In genomic region chr12:29731556-29731955, GRCh38 we compare ENCODE assay signal across 32 cellular contexts. TPM values are rescaled to one million over a fixed set of nuclear protein-coding genes. Genes with fewer than 3 reads are reported as not detected.
"Had no signal": no experiment of that assay in that cellular context is flagged by ENCODE, and none has a peak within 500 bp of the region (broad histone marks: within the 10 kb centered on the region; RNA-seq: fewer than 3 reads in every experiment).

No MANE protein-coding gene starts in this region.

- H3K36me3 ChIP-seq: cardiac muscle cell, left lung, thoracic aorta, upper lobe of left lung, vagina had no signal

- DNase-seq: activated CD4-positive, alpha-beta T cell treated with anti-CD3 and anti-CD28 coated beads for 4 hours; activated CD4-positive, alpha-beta T cell treated with anti-CD3 and anti-CD28 coated beads, Interleukin-2, amount 50 U/mL, for 4 hours; activated CD8-positive, alpha-beta memory T cell treated with anti-CD3 and anti-CD28 coated beads for 24 hours; activated effector memory CD4-positive, alpha-beta T cell treated with anti-CD3 and anti-CD28 coated beads, Interleukin-2, amount 50 U/mL, for 16 hours; activated naive CD4-positive, alpha-beta T cell treated with anti-CD3 and anti-CD28 coated beads for 36 hours; activated naive CD8-positive, alpha-beta T cell treated with anti-CD3 and anti-CD28 coated beads for 36 hours; activated T-cell treated with anti-CD3 and anti-CD28 coated beads, Interleukin-2, amount 50 U/mL, for 1 hour; cerebellar nuclear complex; effector memory CD8-positive, alpha-beta T cell; foreskin keratinocyte; heart right ventricle; kidney glomerular epithelial cell; left lung; mucosa of descending colon; nucleus accumbens; right cardiac atrium; spleen; stimulated activated CD4-positive, alpha-beta T cell treated with anti-CD3 and anti-CD28 coated beads, Interleukin-2, amount 100 ng/mL, for 48 hours; stimulated activated naive CD8-positive, alpha-beta T cell treated with anti-CD3 and anti-CD28 coated beads, Interleukin-15, Interleukin-2, amounts not matched to agents 100 U/mL and 50 U/mL, for 24 hours; T-cell; upper lobe of left lung had no signal

- H3K4me3 ChIP-seq: ascending aorta, cardiac muscle cell, coronary artery, heart right ventricle, left lung, lung, mucosa of descending colon, spleen, thoracic aorta, upper lobe of left lung, vagina had no signal

- H3K4me1 ChIP-seq: foreskin keratinocyte, left lung had no signal

- H2AFZ ChIP-seq: parathyroid adenoma had no signal

- H3K27ac ChIP-seq: cardiac muscle cell, foreskin keratinocyte, left lung, parathyroid adenoma, thoracic aorta, upper lobe of left lung, vagina had no signal

- H3K4me1 Mint-ChIP-seq: activated naive CD8-positive, alpha-beta T cell treated with anti-CD3 and anti-CD28 coated beads for 36 hours; T-cell had no signal

- H3K27ac Mint-ChIP-seq: activated naive CD4-positive, alpha-beta T cell treated with anti-CD3 and anti-CD28 coated beads for 36 hours; activated naive CD8-positive, alpha-beta T cell treated with anti-CD3 and anti-CD28 coated beads for 36 hours; activated T-helper 1 cell treated with anti-CD3 and anti-CD28 coated beads, Interleukin-12 subunit alpha, Interleukin-12 subunit beta, Interleukin-2, Interleukin-4 antibody, amounts not matched to agents 30 ng/mL and 10 ng/mL and 1 ng/mL, durations not matched to agents 14 hours and 24 hours and 36 hours; effector memory CD8-positive, alpha-beta T cell; T-cell; T-helper 2 cell treated with Interferon-gamma antibody and Interleukin-4, amounts not matched to agents 5 μg/mL and 100 μg/mL, for 36 hours had no signal

- H3K4me3 Mint-ChIP-seq: activated naive CD4-positive, alpha-beta T cell treated with anti-CD3 and anti-CD28 coated beads for 36 hours; activated naive CD8-positive, alpha-beta T cell treated with anti-CD3 and anti-CD28 coated beads for 36 hours; activated T-helper 1 cell treated with anti-CD3 and anti-CD28 coated beads, Interleukin-12 subunit alpha, Interleukin-12 subunit beta, Interleukin-2, Interleukin-4 antibody, amounts not matched to agents 30 ng/mL and 10 ng/mL and 1 ng/mL, durations not matched to agents 14 hours and 24 hours and 36 hours; brain; effector memory CD8-positive, alpha-beta T cell; neural crest cell; T-cell; T-helper 2 cell treated with Interferon-gamma antibody and Interleukin-4, amounts not matched to agents 5 μg/mL and 100 μg/mL, for 36 hours had no signal

- H3K27me3 Mint-ChIP-seq: brain had no signal

- H3K79me2 ChIP-seq: parathyroid adenoma had no signal

- H3K9me3 Mint-ChIP-seq: activated naive CD4-positive, alpha-beta T cell treated with anti-CD3 and anti-CD28 coated beads for 36 hours; activated naive CD8-positive, alpha-beta T cell treated with anti-CD3 and anti-CD28 coated beads for 36 hours; activated T-helper 1 cell treated with anti-CD3 and anti-CD28 coated beads, Interleukin-12 subunit alpha, Interleukin-12 subunit beta, Interleukin-2, Interleukin-4 antibody, amounts not matched to agents 30 ng/mL and 10 ng/mL and 1 ng/mL, durations not matched to agents 14 hours and 24 hours and 36 hours; brain; effector memory CD8-positive, alpha-beta T cell; neural crest cell; T-helper 2 cell treated with Interferon-gamma antibody and Interleukin-4, amounts not matched to agents 5 μg/mL and 100 μg/mL, for 36 hours had no signal

- H3K9me3 ChIP-seq: ascending aorta, heart right ventricle, left lung, mucosa of descending colon, spleen, thoracic aorta, upper lobe of left lung, vagina had no signal

- H3K27me3 ChIP-seq: ascending aorta, cardiac muscle cell, foreskin keratinocyte, heart right ventricle, left lung, spleen, upper lobe of left lung, vagina had no signal

- H3K36me3 Mint-ChIP-seq: activated naive CD8-positive, alpha-beta T cell treated with anti-CD3 and anti-CD28 coated beads for 36 hours; T-cell had no signal

RNA-seq across cellular contexts. Expression of gene TMTC1, which starts 52.2 kb away (rescaled TPM):
- total RNA-seq: activated naive CD4-positive, alpha-beta T cell treated with anti-CD3 and anti-CD28 coated beads for 36 hours; activated naive CD8-positive, alpha-beta T cell treated with anti-CD3 and anti-CD28 coated beads for 36 hours had no signal
